In genomic region chrX:38796926-38797325, GRCh38 we compare ENCODE assay signal across 18 cellular contexts. TPM values are rescaled to one million over a fixed set of nuclear protein-coding genes. Genes with fewer than 3 reads are reported as not detected.
DNase-seq lines count a peak whose midpoint lies in the region; ATAC-seq and TF ChIP-seq lines count a peak whose summit lies in the region.
"Had no signal": no experiment of that assay in that cellular context is flagged by ENCODE, and none has a peak within 500 bp of the region (broad histone marks: within the 10 kb centered on the region; RNA-seq: fewer than 3 reads in every experiment).

No MANE protein-coding gene starts in this region.

- H3K9me3 ChIP-seq in BE2C = no peaks in the 10 kb centered on the region
- H3K9me3 ChIP-seq: Caco-2 had no signal

- TF ChIP-seq CTCF in epithelial cell of esophagus (IDR thresholded peaks at IDR 0.05; ENCODE audit: insufficient read depth, low read depth, low read length, missing control alignments) (no peak), osteocyte (IDR thresholded peaks at IDR 0.05) (no peak), BE2C (IDR thresholded peaks at IDR 0.05; ENCODE audit: low read depth, low read length) (no peak)

- H3K27me3 ChIP-seq in BE2C = no peaks in the 10 kb centered on the region

- no peak for ATAC-seq in GM18873 (IDR thresholded peaks at IDR 0.05; ENCODE audit: low FRiP score, unreplicated experiment)
- ATAC-seq: HCT116 had no signal

- DNase-seq in GM03348 (ENCODE audit: low spot score) = peak; percentile 23
- DNase-seq in amniotic epithelial cell (ENCODE audit: low read depth) = peak; percentile 35
- DNase-seq in epithelial cell of esophagus (ENCODE audit: low read depth) = peak; percentile 50
- DNase-seq in osteocyte (ENCODE audit: extremely low spot score, unreplicated experiment) = no peak
- no peak for DNase-seq in BE2C
- DNase-seq in ureter (ENCODE audit: low spot score) = no peak
- DNase-seq: Caco-2; CD4-positive, CD25-positive, alpha-beta regulatory T cell; DMS153; KG1; NCI-H1436 treated with DMSO at 0.1 percent for 48 hours; NCI-H2029 treated with DMSO at 0.1 percent for 48 hours; NCI-H2171 treated with DMSO at 0.1 percent for 48 hours; NCI-H748 treated with DMSO at 0.1 percent for 48 hours; OCI-M1; SIG-M5 had no signal

- peaks cover 3% of the 10 kb centered on the region; the same call in 1 of the 2 replicates for H3K4me1 ChIP-seq in BE2C
- H3K4me1 ChIP-seq: Caco-2 had no signal

- no peaks in the 10 kb centered on the region for H3K36me3 Mint-ChIP-seq in osteocyte (ENCODE audit: unreplicated experiment)
- H3K36me3 Mint-ChIP-seq: CD4-positive, CD25-positive, alpha-beta regulatory T cell had no signal

- peak overlapping the region; percentile 29 for H3K27ac Mint-ChIP-seq in osteocyte (ENCODE audit: unreplicated experiment)
- H3K27ac Mint-ChIP-seq: CD4-positive, CD25-positive, alpha-beta regulatory T cell had no signal

- peaks cover 20% of the 10 kb centered on the region for H3K4me1 Mint-ChIP-seq in osteocyte (ENCODE audit: unreplicated experiment)

- H3K9me3 Mint-ChIP-seq in osteocyte (ENCODE audit: unreplicated experiment) = no peaks in the 10 kb centered on the region

- no peak overlapping the region for H3K4me3 Mint-ChIP-seq in osteocyte (ENCODE audit: unreplicated experiment)
- H3K4me3 Mint-ChIP-seq: CD4-positive, CD25-positive, alpha-beta regulatory T cell had no signal

- H3K4me3 ChIP-seq in epithelial cell of esophagus (ENCODE audit: low read length) = no peak overlapping the region
- no peak overlapping the region for H3K4me3 ChIP-seq in BE2C (ENCODE audit: low read depth, low read length)

- no peaks in the 10 kb centered on the region for H3K36me3 ChIP-seq in BE2C

- no peaks in the 10 kb centered on the region for H3K27me3 Mint-ChIP-seq in osteocyte (ENCODE audit: unreplicated experiment)

RNA-seq across cellular contexts. Expression of gene MID1IP1, which starts 4.3 kb away (rescaled TPM):
- 25.6 and 26.7 TPM in 2 replicates for total RNA-seq in osteocyte
- polyA plus RNA-seq in BE2C (2012; ENCODE audit: insufficient read depth, insufficient read length, low read depth) = 282 TPM
- total RNA-seq in ureter = 66.4 TPM

Comparison
In these comparisons a context has a peak if more than half of its experiments do, and no peak if none do; other contexts are left out.
1. DNase-seq: peak in GM03348 (single experiment), amniotic epithelial cell (single experiment) and epithelial cell of esophagus (single experiment); none in osteocyte (single experiment), BE2C (single experiment) and ureter (single experiment).